1 cellular context compared by ENCODE assay signal in the genomic region with DNA sequence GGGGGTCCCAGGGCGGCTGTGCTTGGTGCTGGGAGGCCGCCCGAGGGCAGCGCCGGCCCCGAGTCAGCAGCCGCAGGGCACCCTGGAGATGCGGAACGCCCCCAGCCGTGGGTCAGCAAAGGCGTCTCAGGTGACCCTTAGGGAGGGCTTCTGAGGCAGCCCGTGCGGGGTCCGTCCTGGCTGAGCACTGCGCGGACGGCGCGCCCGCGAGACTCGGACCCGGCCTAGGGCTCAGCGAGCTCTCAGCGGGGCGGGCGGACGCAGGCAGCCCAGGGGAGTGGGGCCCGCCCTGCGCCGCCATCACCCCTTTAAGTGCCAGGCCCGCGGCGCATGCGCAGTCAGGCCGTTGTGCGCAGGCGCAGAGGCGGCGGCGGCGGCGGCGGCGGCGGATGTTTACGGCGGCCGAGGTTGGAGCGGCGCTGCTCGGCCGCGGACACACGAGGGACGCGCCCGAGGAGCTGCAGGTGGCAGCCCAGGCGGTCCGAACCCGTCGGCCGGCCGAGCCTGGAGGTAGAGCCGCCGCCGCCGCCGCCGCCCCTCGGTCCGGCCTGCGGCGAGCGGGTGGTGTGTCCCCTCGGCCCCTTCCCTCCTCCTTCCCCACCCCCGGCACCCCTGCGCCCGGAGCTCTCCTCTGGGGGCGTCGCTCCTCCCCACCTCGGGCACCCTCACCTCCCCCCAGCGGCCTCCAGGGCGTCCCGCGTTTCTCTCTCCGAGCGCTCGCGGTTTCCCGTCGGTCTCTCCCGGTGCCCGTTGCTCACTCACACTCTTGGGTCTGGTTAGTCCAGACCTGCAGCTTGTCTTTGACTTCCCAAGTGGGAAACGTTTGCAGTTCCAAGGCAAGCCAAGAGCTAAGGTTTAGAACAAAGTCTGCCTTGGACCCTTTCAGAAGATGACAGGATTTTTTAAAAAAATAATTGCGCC.
TF ChIP-seq lines count a peak whose summit lies in the region.

Gene PCMTD2 (plus strand): TSS at position 388 of the 921 bp plus-strand sequence. CDS start 4,218 bp downstream, outside the sequence.

TF ChIP-seq in K562, 482 proteins besides CTCF, POLR2A, EP300 and RAD21 (continued from another document and continues in another):
- TF ChIP-seq, protein P1, sequence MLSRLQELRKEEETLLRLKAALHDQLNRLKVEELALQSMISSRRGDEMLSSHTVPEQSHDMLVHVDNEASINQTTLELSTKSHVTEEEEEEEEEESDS (CRISPR knock-in tag; IDR thresholded peaks at IDR 0.05), result no peak
- TF ChIP-seq RBM15 (IDR thresholded peaks at IDR 0.05; ENCODE audit: insufficient read depth, low read length) (no peak), SMARCB1 (IDR thresholded peaks at IDR 0.05; ENCODE audit: insufficient read length, low read depth) (no peak), JUND (IDR thresholded peaks at IDR 0.05; ENCODE audit: borderline replicate concordance, low read depth, low read length) (peak; percentile 49), JUND (tag; IDR thresholded peaks at IDR 0.05; ENCODE audit: borderline replicate concordance, low read depth, low read length) (no peak), RBM34 (IDR thresholded peaks at IDR 0.05; ENCODE audit: borderline replicate concordance, insufficient read depth, low read length) (no peak), IFI16 (CRISPR knock-in tag; IDR thresholded peaks at IDR 0.05) (no peak), BCL6 (CRISPR knock-in tag; IDR thresholded peaks at IDR 0.05) (no peak), ARHGAP35 (IDR thresholded peaks at IDR 0.05; ENCODE audit: partially characterized antibody) (no peak), ARID3A (IDR thresholded peaks at IDR 0.05; ENCODE audit: borderline replicate concordance, low read depth, low read length) (no peak), SMARCA5 (IDR thresholded peaks at IDR 0.05) (no peak), ESRRA (IDR thresholded peaks at IDR 0.05; ENCODE audit: borderline replicate concordance, low read depth) (no peak; the same call in none of the 2 replicates), IRF1 (CRISPR knock-in tag; IDR thresholded peaks at IDR 0.05; ENCODE audit: borderline replicate concordance) (no peak), EZH2 (IDR thresholded peaks at IDR 0.05; ENCODE audit: borderline replicate concordance, low read depth, low read length) (no peak), DIDO1 (tag; IDR thresholded peaks at IDR 0.05; ENCODE audit: low read depth) (no peak), ZEB2 (IDR thresholded peaks at IDR 0.05) (no peak), NCOR1 (IDR thresholded peaks at IDR 0.05) (no peak), RBM25 (IDR thresholded peaks at IDR 0.05; ENCODE audit: low read depth, low read length, severe bottlenecking) (no peak), GMEB1 (CRISPR knock-in tag; IDR thresholded peaks at IDR 0.05) (0 out of 2 replicates have a peak, but pooled peaks have one; percentile 23), HMG20B (CRISPR knock-in tag; IDR thresholded peaks at IDR 0.05) (no peak), SOX6 (IDR thresholded peaks at IDR 0.05) (no peak), NR2C1 (IDR thresholded peaks at IDR 0.05) (no peak), NR2C1 (tag; IDR thresholded peaks at IDR 0.05) (no peak), TFAM (CRISPR knock-in tag; conservative IDR thresholded peaks at IDR 0.05) (no peak), SRSF7 (optimal IDR thresholded peaks at IDR 0.05; ENCODE audit: low read depth, low read length) (no peak), MAFF (IDR thresholded peaks at IDR 0.05; ENCODE audit: low read length) (no peak), IRF2 (CRISPR knock-in tag; IDR thresholded peaks at IDR 0.05) (peak; percentile 70; the same call in 1 of the 2 replicates), MAZ (CRISPR knock-in tag; conservative IDR thresholded peaks at IDR 0.05 in 1 of 2, IDR thresholded peaks at IDR 0.05 in 1 of 2) (peak; percentile 1 to 83; a peak in 2 of 4 replicates), PRPF4 (IDR thresholded peaks at IDR 0.05; ENCODE audit: insufficient read depth, low read depth, low read length, poor library complexity, severe bottlenecking) (no peak), MEF2A (IDR thresholded peaks at IDR 0.05; ENCODE audit: control insufficient read depth, low read depth, low read length) (no peak), RNF2 (IDR thresholded peaks at IDR 0.05) (peak; percentile 52; the same call in 1 of the 2 replicates), MEIS2 (IDR thresholded peaks at IDR 0.05; ENCODE audit: partially characterized antibody) (peak; percentile 97), MLLT1 (IDR thresholded peaks at IDR 0.05) (no peak), SLC30A9 (CRISPR knock-in tag; IDR thresholded peaks at IDR 0.05) (no peak), SREBF1 (IDR thresholded peaks at IDR 0.05; ENCODE audit: borderline replicate concordance, low read depth, low read length) (no peak), FOXK2 (conservative IDR thresholded peaks at IDR 0.05 in 1 of 2, IDR thresholded peaks at IDR 0.05 in 1 of 2; ENCODE audit: low read depth in 2 of 2) (no peak), DDX20 (tag; IDR thresholded peaks at IDR 0.05; ENCODE audit: low read depth) (no peak), ZNF583 (CRISPR knock-in tag; IDR thresholded peaks at IDR 0.05) (no peak), ZNF311 (CRISPR knock-in tag; IDR thresholded peaks at IDR 0.05) (no peak)
- TF ChIP-seq, protein P2, sequence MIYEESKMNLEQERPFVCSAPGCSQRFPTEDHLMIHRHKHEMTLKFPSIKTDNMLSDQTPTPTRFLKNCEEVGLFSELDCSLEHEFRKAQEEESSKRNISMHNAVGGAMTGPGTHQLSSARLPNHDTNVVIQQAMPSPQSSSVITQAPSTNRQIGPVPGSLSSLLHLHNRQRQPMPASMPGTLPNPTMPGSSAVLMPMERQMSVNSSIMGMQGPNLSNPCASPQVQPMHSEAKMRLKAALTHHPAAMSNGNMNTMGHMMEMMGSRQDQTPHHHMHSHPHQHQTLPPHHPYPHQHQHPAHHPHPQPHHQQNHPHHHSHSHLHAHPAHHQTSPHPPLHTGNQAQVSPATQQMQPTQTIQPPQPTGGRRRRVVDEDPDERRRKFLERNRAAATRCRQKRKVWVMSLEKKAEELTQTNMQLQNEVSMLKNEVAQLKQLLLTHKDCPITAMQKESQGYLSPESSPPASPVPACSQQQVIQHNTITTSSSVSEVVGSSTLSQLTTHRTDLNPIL (CRISPR knock-in tag; IDR thresholded peaks at IDR 0.05), result no peak
- TF ChIP-seq, protein P3, sequence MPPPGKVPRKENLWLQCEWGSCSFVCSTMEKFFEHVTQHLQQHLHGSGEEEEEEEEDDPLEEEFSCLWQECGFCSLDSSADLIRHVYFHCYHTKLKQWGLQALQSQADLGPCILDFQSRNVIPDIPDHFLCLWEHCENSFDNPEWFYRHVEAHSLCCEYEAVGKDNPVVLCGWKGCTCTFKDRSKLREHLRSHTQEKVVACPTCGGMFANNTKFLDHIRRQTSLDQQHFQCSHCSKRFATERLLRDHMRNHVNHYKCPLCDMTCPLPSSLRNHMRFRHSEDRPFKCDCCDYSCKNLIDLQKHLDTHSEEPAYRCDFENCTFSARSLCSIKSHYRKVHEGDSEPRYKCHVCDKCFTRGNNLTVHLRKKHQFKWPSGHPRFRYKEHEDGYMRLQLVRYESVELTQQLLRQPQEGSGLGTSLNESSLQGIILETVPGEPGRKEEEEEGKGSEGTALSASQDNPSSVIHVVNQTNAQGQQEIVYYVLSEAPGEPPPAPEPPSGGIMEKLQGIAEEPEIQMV (tag; conservative IDR thresholded peaks at IDR 0.05; ENCODE audit: low read depth), result no peak
- TF ChIP-seq, protein P4, sequence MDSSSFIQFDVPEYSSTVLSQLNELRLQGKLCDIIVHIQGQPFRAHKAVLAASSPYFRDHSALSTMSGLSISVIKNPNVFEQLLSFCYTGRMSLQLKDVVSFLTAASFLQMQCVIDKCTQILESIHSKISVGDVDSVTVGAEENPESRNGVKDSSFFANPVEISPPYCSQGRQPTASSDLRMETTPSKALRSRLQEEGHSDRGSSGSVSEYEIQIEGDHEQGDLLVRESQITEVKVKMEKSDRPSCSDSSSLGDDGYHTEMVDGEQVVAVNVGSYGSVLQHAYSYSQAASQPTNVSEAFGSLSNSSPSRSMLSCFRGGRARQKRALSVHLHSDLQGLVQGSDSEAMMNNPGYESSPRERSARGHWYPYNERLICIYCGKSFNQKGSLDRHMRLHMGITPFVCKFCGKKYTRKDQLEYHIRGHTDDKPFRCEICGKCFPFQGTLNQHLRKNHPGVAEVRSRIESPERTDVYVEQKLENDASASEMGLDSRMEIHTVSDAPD (CRISPR knock-in tag; IDR thresholded peaks at IDR 0.05), result no peak
- TF ChIP-seq, protein P5, sequence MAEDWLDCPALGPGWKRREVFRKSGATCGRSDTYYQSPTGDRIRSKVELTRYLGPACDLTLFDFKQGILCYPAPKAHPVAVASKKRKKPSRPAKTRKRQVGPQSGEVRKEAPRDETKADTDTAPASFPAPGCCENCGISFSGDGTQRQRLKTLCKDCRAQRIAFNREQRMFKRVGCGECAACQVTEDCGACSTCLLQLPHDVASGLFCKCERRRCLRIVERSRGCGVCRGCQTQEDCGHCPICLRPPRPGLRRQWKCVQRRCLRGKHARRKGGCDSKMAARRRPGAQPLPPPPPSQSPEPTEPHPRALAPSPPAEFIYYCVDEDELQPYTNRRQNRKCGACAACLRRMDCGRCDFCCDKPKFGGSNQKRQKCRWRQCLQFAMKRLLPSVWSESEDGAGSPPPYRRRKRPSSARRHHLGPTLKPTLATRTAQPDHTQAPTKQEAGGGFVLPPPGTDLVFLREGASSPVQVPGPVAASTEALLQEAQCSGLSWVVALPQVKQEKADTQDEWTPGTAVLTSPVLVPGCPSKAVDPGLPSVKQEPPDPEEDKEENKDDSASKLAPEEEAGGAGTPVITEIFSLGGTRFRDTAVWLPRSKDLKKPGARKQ (CRISPR knock-in tag; IDR thresholded peaks at IDR 0.05), result no peak
- TF ChIP-seq, protein P6, sequence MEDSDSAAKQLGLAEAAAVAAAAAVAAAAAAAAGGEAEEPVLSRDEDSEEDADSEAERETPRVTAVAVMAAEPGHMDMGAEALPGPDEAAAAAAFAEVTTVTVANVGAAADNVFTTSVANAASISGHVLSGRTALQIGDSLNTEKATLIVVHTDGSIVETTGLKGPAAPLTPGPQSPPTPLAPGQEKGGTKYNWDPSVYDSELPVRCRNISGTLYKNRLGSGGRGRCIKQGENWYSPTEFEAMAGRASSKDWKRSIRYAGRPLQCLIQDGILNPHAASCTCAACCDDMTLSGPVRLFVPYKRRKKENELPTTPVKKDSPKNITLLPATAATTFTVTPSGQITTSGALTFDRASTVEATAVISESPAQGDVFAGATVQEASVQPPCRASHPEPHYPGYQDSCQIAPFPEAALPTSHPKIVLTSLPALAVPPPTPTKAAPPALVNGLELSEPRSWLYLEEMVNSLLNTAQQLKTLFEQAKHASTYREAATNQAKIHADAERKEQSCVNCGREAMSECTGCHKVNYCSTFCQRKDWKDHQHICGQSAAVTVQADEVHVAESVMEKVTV (CRISPR knock-in tag; IDR thresholded peaks at IDR 0.05), result no peak
- TF ChIP-seq, protein P7, sequence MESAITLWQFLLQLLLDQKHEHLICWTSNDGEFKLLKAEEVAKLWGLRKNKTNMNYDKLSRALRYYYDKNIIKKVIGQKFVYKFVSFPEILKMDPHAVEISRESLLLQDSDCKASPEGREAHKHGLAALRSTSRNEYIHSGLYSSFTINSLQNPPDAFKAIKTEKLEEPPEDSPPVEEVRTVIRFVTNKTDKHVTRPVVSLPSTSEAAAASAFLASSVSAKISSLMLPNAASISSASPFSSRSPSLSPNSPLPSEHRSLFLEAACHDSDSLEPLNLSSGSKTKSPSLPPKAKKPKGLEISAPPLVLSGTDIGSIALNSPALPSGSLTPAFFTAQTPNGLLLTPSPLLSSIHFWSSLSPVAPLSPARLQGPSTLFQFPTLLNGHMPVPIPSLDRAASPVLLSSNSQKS (CRISPR knock-in tag; IDR thresholded peaks at IDR 0.05), result no peak
- TF ChIP-seq, protein P8, sequence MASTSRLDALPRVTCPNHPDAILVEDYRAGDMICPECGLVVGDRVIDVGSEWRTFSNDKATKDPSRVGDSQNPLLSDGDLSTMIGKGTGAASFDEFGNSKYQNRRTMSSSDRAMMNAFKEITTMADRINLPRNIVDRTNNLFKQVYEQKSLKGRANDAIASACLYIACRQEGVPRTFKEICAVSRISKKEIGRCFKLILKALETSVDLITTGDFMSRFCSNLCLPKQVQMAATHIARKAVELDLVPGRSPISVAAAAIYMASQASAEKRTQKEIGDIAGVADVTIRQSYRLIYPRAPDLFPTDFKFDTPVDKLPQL (IDR thresholded peaks at IDR 0.05; ENCODE audit: extremely low read depth, insufficient read length), result no peak
